In the genomic region with DNA sequence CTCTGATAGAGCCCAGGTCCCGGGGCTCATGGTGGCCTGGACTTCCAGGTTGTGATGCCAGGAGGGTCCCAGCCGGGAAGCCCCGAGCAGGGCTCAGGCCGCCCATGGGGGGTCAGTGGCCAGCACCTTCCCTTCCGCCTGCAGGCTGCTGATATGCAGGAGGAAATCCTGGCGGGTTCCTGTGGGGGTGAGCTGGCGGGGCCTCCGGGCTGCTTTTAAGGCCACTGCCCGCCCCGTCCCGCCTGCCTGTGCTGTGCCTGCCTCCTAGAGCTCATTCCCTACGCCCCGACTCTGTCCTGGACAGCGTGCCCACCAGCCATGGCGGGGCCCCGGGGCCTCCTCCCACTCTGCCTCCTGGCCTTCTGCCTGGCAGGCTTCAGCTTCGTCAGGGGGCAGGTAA, we compare ENCODE assay signal across 1 cellular context.
TF ChIP-seq lines count a peak whose summit lies in the region.

A gene with protein sequence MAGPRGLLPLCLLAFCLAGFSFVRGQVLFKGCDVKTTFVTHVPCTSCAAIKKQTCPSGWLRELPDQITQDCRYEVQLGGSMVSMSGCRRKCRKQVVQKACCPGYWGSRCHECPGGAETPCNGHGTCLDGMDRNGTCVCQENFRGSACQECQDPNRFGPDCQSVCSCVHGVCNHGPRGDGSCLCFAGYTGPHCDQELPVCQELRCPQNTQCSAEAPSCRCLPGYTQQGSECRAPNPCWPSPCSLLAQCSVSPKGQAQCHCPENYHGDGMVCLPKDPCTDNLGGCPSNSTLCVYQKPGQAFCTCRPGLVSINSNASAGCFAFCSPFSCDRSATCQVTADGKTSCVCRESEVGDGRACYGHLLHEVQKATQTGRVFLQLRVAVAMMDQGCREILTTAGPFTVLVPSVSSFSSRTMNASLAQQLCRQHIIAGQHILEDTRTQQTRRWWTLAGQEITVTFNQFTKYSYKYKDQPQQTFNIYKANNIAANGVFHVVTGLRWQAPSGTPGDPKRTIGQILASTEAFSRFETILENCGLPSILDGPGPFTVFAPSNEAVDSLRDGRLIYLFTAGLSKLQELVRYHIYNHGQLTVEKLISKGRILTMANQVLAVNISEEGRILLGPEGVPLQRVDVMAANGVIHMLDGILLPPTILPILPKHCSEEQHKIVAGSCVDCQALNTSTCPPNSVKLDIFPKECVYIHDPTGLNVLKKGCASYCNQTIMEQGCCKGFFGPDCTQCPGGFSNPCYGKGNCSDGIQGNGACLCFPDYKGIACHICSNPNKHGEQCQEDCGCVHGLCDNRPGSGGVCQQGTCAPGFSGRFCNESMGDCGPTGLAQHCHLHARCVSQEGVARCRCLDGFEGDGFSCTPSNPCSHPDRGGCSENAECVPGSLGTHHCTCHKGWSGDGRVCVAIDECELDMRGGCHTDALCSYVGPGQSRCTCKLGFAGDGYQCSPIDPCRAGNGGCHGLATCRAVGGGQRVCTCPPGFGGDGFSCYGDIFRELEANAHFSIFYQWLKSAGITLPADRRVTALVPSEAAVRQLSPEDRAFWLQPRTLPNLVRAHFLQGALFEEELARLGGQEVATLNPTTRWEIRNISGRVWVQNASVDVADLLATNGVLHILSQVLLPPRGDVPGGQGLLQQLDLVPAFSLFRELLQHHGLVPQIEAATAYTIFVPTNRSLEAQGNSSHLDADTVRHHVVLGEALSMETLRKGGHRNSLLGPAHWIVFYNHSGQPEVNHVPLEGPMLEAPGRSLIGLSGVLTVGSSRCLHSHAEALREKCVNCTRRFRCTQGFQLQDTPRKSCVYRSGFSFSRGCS (N-terminal part only) (plus strand): TSS at position 243 of the 400 bp plus-strand sequence. CDS start 76 bp downstream, at position 319.

TF ChIP-seq in SK-N-SH treated with all-trans-retinoic acid at 6 μM for 48 hours, 23 proteins besides CTCF, POLR2A, EP300 and RAD21 (continued from another document):
- TF ChIP-seq SNAI2 (CRISPR knock-in tag; IDR thresholded peaks at IDR 0.05) (no peak), ZNF565 (CRISPR knock-in tag; conservative IDR thresholded peaks at IDR 0.05; ENCODE audit: low read depth) (no peak), ZC3H10 (CRISPR knock-in tag; IDR thresholded peaks at IDR 0.05) (no peak), TOX (CRISPR knock-in tag; IDR thresholded peaks at IDR 0.05; ENCODE audit: borderline replicate concordance) (no peak), CSDC2 (CRISPR knock-in tag; IDR thresholded peaks at IDR 0.05) (no peak), PPARA (CRISPR knock-in tag; IDR thresholded peaks at IDR 0.05; ENCODE audit: borderline replicate concordance) (no peak)
- TF ChIP-seq, protein P1, sequence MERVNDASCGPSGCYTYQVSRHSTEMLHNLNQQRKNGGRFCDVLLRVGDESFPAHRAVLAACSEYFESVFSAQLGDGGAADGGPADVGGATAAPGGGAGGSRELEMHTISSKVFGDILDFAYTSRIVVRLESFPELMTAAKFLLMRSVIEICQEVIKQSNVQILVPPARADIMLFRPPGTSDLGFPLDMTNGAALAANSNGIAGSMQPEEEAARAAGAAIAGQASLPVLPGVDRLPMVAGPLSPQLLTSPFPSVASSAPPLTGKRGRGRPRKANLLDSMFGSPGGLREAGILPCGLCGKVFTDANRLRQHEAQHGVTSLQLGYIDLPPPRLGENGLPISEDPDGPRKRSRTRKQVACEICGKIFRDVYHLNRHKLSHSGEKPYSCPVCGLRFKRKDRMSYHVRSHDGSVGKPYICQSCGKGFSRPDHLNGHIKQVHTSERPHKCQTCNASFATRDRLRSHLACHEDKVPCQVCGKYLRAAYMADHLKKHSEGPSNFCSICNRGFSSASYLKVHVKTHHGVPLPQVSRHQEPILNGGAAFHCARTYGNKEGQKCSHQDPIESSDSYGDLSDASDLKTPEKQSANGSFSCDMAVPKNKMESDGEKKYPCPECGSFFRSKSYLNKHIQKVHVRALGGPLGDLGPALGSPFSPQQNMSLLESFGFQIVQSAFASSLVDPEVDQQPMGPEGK (CRISPR knock-in tag; IDR thresholded peaks at IDR 0.05; ENCODE audit: borderline replicate concordance): no peak
